Comparison of ENCODE assay signal across 1 cellular context in the genomic region with DNA sequence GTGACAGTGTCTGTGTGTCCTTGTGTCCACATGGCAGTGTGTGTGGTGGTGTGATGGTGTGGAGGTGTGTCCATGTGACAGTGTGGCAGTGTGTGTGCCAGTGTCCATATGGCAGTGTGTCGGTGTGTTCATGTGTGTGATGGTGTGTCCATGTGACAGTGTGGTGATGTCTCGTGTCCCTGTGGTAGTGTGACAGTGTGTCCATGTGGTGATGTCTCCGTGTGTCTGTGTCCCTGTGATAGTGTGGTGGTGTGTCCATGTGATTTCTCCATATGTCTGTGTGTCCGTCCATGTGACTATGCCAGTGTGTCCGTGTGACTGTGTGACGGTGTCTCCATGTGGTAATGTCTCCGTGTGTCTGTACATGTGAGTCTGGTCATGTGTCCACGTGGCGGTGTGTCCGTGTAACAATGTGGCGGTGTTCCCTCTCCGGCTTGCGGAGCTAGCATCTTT.
TF ChIP-seq lines count a peak whose summit lies in the region.

No MANE protein-coding gene starts in this region.

TF ChIP-seq in HepG2, 621 proteins besides CTCF, POLR2A, EP300 and RAD21:
- TF ChIP-seq, protein P1, sequence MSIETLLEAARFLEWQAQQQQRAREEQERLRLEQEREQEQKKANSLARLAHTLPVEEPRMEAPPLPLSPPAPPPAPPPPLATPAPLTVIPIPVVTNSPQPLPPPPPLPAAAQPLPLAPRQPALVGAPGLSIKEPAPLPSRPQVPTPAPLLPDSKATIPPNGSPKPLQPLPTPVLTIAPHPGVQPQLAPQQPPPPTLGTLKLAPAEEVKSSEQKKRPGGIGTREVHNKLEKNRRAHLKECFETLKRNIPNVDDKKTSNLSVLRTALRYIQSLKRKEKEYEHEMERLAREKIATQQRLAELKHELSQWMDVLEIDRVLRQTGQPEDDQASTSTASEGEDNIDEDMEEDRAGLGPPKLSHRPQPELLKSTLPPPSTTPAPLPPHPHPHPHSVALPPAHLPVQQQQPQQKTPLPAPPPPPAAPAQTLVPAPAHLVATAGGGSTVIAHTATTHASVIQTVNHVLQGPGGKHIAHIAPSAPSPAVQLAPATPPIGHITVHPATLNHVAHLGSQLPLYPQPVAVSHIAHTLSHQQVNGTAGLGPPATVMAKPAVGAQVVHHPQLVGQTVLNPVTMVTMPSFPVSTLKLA (IDR thresholded peaks at IDR 0.05): peak; percentile 97
